In genomic region chr5:16912080-16912479, GRCh38 we compare ENCODE assay signal across 30 cellular contexts. TPM values are rescaled to one million over a fixed set of nuclear protein-coding genes. Genes with fewer than 3 reads are reported as not detected.
"Had no signal": no experiment of that assay in that cellular context is flagged by ENCODE, and none has a peak within 500 bp of the region (broad histone marks: within the 10 kb centered on the region; RNA-seq: fewer than 3 reads in every experiment).

No MANE protein-coding gene starts in this region.

- DNase-seq: activated CD4-positive, alpha-beta T cell treated with anti-CD3 and anti-CD28 coated beads for 1 hour; activated CD4-positive, alpha-beta T cell treated with anti-CD3 and anti-CD28 coated beads, Interleukin-2, amount 10 ng/mL, durations not matched to agents 7 days and 5 days; activated CD8-positive, alpha-beta T cell treated with anti-CD3 and anti-CD28 coated beads, Interleukin-2, amount 10 ng/mL, durations not matched to agents 7 days and 5 days; activated naive CD4-positive, alpha-beta T cell treated with Interleukin-2 at 50 U/mL for 16 hours; activated T-cell treated with anti-CD3 and anti-CD28 coated beads for 4 hours; activated T-cell treated with anti-CD3 and anti-CD28 coated beads, Interleukin-2, amount 50 U/mL, for 72 hours; cerebellar nuclear complex; dorsolateral prefrontal cortex; effector memory CD4-positive, alpha-beta T cell; gastrocnemius medialis; glutamatergic neuron; hippocampal formation; left cardiac atrium; left ventricle myocardium superior; naive B cell; nephron progenitor cell; pancreas; retina; stimulated activated CD4-positive, alpha-beta T cell treated with anti-CD3 and anti-CD28 coated beads, Interleukin-12 subunit alpha, Interleukin-12 subunit beta, amount 100 ng/mL, for 4 hours; stimulated activated CD4-positive, alpha-beta T cell treated with anti-CD3 and anti-CD28 coated beads, Interleukin-4, amount 100 ng/mL, for 1 hour; T-helper 2 cell; upper lobe of right lung had no signal

- ATAC-seq: activated CD8-positive, alpha-beta T cell treated with anti-CD3 and anti-CD28 coated beads, Interleukin-2, amount 10 ng/mL, durations not matched to agents 7 days and 5 days; activated T-cell treated with anti-CD3 and anti-CD28 coated beads, Interleukin-2, amount 50 U/mL, for 72 hours; body of pancreas; gastrocnemius medialis; left cardiac atrium; left ventricle myocardium superior; pancreas; sciatic nerve; upper lobe of right lung; WTC11 had no signal

- H3K27me3 ChIP-seq: body of pancreas, cardiac muscle cell, dorsolateral prefrontal cortex, gastrocnemius medialis, pancreas, upper lobe of right lung had no signal

- FAIRE-seq: keratinocyte, pancreas had no signal

- H3K36me3 ChIP-seq: cardiac muscle cell, gastrocnemius medialis, pancreas, prostate gland, upper lobe of right lung had no signal

- H3K4me3 ChIP-seq: body of pancreas, cardiac muscle cell, coronary artery, dorsolateral prefrontal cortex, gastrocnemius medialis, pancreas, prostate gland, skin epidermis, upper lobe of right lung had no signal

- H3K4me1 ChIP-seq: prostate gland had no signal

- H3K9me3 ChIP-seq: body of pancreas, gastrocnemius medialis, pancreas, prostate gland, upper lobe of right lung had no signal

- H3K27ac ChIP-seq: cardiac muscle cell, coronary artery, dorsolateral prefrontal cortex, gastrocnemius medialis, pancreas, prostate gland, skin epidermis, upper lobe of right lung had no signal

RNA-seq across cellular contexts. Expression of gene MYO10, which starts 24.0 kb away (rescaled TPM):
- total RNA-seq: activated CD8-positive, alpha-beta T cell treated with anti-CD3 and anti-CD28 coated beads, Interleukin-2, amount 10 ng/mL, durations not matched to agents 7 days and 5 days had no signal
